ENCODE assay signal across 1 cellular context in the genomic region with DNA sequence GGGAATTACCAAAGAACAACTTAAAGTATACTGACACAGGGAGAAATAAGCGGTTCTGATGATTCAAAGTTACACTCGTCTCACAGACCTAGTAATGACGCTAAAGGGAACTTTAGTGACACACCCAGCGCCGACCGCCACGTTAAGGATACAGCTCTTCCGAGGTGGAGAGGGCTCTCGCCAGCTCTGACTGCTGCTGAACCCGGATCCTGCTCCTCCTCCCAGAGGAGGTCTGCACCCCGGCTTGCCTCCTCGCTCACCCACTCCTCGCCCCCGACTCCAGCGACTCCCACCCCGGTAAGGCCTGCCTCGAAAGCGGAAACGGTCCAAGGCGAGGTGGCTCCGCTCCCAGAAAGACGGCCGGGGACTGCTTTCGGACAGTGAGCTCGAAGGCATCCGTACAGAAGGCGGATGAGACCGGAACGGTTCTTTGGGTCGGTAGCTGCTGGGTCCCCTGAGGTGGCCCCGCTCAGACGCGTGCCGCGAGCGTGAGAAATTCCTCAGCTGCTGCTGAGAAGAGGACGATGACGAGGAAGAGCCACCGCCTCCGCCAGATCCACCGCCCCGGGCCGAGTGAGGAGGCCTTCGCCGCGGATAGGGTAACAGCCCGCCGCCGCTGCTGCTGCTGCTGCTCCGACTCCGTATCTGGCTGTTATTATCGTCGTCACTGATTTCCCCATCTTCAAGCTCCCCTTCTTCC.
TF ChIP-seq lines count a peak whose summit lies in the region.

No MANE protein-coding gene starts in this region.

TF ChIP-seq in HepG2, 621 proteins besides CTCF, POLR2A, EP300 and RAD21 (continued from another document and continues in another):
- TF ChIP-seq, protein P1, sequence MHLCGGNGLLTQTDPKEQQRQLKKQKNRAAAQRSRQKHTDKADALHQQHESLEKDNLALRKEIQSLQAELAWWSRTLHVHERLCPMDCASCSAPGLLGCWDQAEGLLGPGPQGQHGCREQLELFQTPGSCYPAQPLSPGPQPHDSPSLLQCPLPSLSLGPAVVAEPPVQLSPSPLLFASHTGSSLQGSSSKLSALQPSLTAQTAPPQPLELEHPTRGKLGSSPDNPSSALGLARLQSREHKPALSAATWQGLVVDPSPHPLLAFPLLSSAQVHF (CRISPR knock-in tag; IDR thresholded peaks at IDR 0.05) = no peak
- TF ChIP-seq ZNF431 (CRISPR knock-in tag; IDR thresholded peaks at IDR 0.05; ENCODE audit: borderline replicate concordance, low read depth) = no peak
- no peak for TF ChIP-seq BORCS8-MEF2B (CRISPR knock-in tag; IDR thresholded peaks at IDR 0.05)
- no peak for TF ChIP-seq ZNF460 (CRISPR knock-in tag; IDR thresholded peaks at IDR 0.05; ENCODE audit: borderline replicate concordance)
- TF ChIP-seq, protein P2, sequence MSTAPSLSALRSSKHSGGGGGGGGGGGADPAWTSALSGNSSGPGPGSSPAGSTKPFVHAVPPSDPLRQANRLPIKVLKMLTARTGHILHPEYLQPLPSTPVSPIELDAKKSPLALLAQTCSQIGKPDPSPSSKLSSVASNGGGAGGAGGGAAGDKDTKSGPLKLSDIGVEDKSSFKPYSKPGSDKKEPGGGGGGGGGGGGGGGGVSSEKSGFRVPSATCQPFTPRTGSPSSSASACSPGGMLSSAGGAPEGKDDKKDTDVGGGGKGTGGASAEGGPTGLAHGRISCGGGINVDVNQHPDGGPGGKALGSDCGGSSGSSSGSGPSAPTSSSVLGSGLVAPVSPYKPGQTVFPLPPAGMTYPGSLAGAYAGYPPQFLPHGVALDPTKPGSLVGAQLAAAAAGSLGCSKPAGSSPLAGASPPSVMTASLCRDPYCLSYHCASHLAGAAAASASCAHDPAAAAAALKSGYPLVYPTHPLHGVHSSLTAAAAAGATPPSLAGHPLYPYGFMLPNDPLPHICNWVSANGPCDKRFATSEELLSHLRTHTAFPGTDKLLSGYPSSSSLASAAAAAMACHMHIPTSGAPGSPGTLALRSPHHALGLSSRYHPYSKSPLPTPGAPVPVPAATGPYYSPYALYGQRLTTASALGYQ (CRISPR knock-in tag; IDR thresholded peaks at IDR 0.05) = peak; percentile 38; the same call in 1 of the 2 replicates
- no peak for TF ChIP-seq ZNF337 (CRISPR knock-in tag; IDR thresholded peaks at IDR 0.05; ENCODE audit: borderline replicate concordance, low read depth)
- TF ChIP-seq KDM1A (CRISPR knock-in tag; IDR thresholded peaks at IDR 0.05) = no peak
- TF ChIP-seq BRD4 (CRISPR knock-in tag; IDR thresholded peaks at IDR 0.05) = 0 out of 2 replicates have a peak, but pooled peaks have one; percentile 19
- no peak for TF ChIP-seq ZKSCAN5 (CRISPR knock-in tag; IDR thresholded peaks at IDR 0.05)
- TF ChIP-seq MAFK (conservative IDR thresholded peaks at IDR 0.05 in 1 of 2, IDR thresholded peaks at IDR 0.05 in 1 of 2; ENCODE audit: low read length in 2 of 2) = no peak
- TF ChIP-seq KDM3A (CRISPR knock-in tag; IDR thresholded peaks at IDR 0.05; ENCODE audit: low read depth) = no peak
- TF ChIP-seq CBFB (CRISPR knock-in tag; IDR thresholded peaks at IDR 0.05) = no peak
- TF ChIP-seq AGO2 (optimal IDR thresholded peaks at IDR 0.05; ENCODE audit: low read depth, low read length) = peak; percentile 90
- TF ChIP-seq ZNF598 (CRISPR knock-in tag; IDR thresholded peaks at IDR 0.05; ENCODE audit: borderline replicate concordance) = no peak
- TF ChIP-seq ZEB1 (IDR thresholded peaks at IDR 0.05; ENCODE audit: insufficient replicate concordance, low read depth) = no peak
- no peak for TF ChIP-seq SP1 (IDR thresholded peaks at IDR 0.05)
- no peak for TF ChIP-seq SP1 (CRISPR knock-in tag; IDR thresholded peaks at IDR 0.05)
- no peak for TF ChIP-seq RNF2 (conservative IDR thresholded peaks at IDR 0.05; ENCODE audit: low read depth)
- 0 out of 2 replicates have a peak, but pooled peaks have one; percentile 17 for TF ChIP-seq KLF6 (CRISPR knock-in tag; IDR thresholded peaks at IDR 0.05)
- TF ChIP-seq, protein P3, sequence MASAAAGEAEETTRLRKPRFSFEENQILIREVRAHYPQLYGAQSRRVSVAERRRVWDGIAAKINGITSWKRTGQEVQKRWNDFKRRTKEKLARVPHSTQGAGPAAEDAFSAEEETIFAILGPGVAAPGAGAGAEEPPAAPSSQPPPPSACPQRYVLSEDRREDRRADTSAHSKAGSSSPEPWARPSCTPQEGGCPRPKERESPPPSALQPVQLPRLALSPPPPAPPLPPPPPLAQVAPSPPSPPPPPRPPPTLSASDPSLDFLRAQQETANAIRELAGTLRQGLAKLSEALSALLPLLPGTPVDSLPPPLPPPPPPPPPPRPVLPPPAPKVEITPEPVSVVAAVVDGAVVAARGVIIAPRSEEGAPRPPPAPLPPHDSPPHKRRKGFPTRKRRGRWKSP (CRISPR knock-in tag; IDR thresholded peaks at IDR 0.05) = no peak
- TF ChIP-seq ZFAT (CRISPR knock-in tag; conservative IDR thresholded peaks at IDR 0.05) = no peak
- no peak for TF ChIP-seq ZBTB7B (CRISPR knock-in tag; IDR thresholded peaks at IDR 0.05)
- no peak for TF ChIP-seq MIER2 (CRISPR knock-in tag; IDR thresholded peaks at IDR 0.05)
- 0 out of 2 replicates have a peak, but pooled peaks have one; percentile 6 for TF ChIP-seq ZFP82 (CRISPR knock-in tag; IDR thresholded peaks at IDR 0.05; ENCODE audit: borderline replicate concordance)
- TF ChIP-seq, protein P4, sequence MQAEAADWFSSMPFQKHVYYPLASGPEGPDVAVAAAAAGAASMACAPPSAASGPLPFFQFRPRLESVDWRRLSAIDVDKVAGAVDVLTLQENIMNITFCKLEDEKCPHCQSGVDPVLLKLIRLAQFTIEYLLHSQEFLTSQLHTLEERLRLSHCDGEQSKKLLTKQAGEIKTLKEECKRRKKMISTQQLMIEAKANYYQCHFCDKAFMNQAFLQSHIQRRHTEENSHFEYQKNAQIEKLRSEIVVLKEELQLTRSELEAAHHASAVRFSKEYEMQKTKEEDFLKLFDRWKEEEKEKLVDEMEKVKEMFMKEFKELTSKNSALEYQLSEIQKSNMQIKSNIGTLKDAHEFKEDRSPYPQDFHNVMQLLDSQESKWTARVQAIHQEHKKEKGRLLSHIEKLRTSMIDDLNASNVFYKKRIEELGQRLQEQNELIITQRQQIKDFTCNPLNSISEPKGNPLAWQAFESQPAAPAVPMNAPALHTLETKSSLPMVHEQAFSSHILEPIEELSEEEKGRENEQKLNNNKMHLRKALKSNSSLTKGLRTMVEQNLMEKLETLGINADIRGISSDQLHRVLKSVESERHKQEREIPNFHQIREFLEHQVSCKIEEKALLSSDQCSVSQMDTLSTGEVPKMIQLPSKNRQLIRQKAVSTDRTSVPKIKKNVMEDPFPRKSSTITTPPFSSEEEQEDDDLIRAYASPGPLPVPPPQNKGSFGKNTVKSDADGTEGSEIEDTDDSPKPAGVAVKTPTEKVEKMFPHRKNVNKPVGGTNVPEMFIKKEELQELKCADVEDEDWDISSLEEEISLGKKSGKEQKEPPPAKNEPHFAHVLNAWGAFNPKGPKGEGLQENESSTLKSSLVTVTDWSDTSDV (CRISPR knock-in tag; IDR thresholded peaks at IDR 0.05) = no peak
- TF ChIP-seq ZNF260 (CRISPR knock-in tag; IDR thresholded peaks at IDR 0.05; ENCODE audit: borderline replicate concordance, low read depth) = no peak
- no peak for TF ChIP-seq HDAC1 (CRISPR knock-in tag; IDR thresholded peaks at IDR 0.05)
- no peak for TF ChIP-seq SMARCE1 (IDR thresholded peaks at IDR 0.05; ENCODE audit: borderline replicate concordance)
- peak; percentile 5; the same call in 1 of the 2 replicates for TF ChIP-seq ISX (CRISPR knock-in tag; conservative IDR thresholded peaks at IDR 0.05)
- TF ChIP-seq ZNF652 (CRISPR knock-in tag; IDR thresholded peaks at IDR 0.05; ENCODE audit: borderline replicate concordance, low read depth) = no peak
- TF ChIP-seq ZNF709 (CRISPR knock-in tag; IDR thresholded peaks at IDR 0.05) = peak; percentile 22; the same call in 1 of the 2 replicates
- TF ChIP-seq FOXP1 (IDR thresholded peaks at IDR 0.05) = no peak
- no peak for TF ChIP-seq FOXP1 (CRISPR knock-in tag; IDR thresholded peaks at IDR 0.05)
- TF ChIP-seq CBX2 (IDR thresholded peaks at IDR 0.05; ENCODE audit: low read depth, low read length) = no peak
- TF ChIP-seq CBX2 (CRISPR knock-in tag; IDR thresholded peaks at IDR 0.05; ENCODE audit: low read depth) = no peak
- no peak for TF ChIP-seq ZMYM3 (CRISPR knock-in tag; IDR thresholded peaks at IDR 0.05)
- TF ChIP-seq KDM6A (CRISPR knock-in tag; IDR thresholded peaks at IDR 0.05; ENCODE audit: low read depth) = no peak
- no peak for TF ChIP-seq ZNF446 (CRISPR knock-in tag; IDR thresholded peaks at IDR 0.05)
- TF ChIP-seq, protein P5, sequence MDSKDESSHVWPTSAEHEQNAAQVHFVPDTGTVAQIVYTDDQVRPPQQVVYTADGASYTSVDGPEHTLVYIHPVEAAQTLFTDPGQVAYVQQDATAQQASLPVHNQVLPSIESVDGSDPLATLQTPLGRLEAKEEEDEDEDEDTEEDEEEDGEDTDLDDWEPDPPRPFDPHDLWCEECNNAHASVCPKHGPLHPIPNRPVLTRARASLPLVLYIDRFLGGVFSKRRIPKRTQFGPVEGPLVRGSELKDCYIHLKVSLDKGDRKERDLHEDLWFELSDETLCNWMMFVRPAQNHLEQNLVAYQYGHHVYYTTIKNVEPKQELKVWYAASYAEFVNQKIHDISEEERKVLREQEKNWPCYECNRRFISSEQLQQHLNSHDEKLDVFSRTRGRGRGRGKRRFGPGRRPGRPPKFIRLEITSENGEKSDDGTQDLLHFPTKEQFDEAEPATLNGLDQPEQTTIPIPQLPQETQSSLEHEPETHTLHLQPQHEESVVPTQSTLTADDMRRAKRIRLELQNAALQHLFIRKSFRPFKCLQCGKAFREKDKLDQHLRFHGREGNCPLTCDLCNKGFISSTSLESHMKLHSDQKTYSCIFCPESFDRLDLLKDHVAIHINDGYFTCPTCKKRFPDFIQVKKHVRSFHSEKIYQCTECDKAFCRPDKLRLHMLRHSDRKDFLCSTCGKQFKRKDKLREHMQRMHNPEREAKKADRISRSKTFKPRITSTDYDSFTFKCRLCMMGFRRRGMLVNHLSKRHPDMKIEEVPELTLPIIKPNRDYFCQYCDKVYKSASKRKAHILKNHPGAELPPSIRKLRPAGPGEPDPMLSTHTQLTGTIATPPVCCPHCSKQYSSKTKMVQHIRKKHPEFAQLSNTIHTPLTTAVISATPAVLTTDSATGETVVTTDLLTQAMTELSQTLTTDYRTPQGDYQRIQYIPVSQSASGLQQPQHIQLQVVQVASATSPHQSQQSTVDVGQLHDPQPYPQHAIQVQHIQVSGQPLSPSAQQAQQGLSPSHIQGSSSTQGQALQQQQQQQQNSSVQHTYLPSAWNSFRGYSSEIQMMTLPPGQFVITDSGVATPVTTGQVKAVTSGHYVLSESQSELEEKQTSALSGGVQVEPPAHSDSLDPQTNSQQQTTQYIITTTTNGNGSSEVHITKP (CRISPR knock-in tag; IDR thresholded peaks at IDR 0.05; ENCODE audit: low read depth) = no peak
- TF ChIP-seq, protein P6, sequence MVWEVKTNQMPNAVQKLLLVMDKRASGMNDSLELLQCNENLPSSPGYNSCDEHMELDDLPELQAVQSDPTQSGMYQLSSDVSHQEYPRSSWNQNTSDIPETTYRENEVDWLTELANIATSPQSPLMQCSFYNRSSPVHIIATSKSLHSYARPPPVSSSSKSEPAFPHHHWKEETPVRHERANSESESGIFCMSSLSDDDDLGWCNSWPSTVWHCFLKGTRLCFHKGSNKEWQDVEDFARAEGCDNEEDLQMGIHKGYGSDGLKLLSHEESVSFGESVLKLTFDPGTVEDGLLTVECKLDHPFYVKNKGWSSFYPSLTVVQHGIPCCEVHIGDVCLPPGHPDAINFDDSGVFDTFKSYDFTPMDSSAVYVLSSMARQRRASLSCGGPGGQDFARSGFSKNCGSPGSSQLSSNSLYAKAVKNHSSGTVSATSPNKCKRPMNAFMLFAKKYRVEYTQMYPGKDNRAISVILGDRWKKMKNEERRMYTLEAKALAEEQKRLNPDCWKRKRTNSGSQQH (CRISPR knock-in tag; IDR thresholded peaks at IDR 0.05; ENCODE audit: low read depth) = peak; percentile 52; the same call in 1 of the 2 replicates
- TF ChIP-seq, protein P7, sequence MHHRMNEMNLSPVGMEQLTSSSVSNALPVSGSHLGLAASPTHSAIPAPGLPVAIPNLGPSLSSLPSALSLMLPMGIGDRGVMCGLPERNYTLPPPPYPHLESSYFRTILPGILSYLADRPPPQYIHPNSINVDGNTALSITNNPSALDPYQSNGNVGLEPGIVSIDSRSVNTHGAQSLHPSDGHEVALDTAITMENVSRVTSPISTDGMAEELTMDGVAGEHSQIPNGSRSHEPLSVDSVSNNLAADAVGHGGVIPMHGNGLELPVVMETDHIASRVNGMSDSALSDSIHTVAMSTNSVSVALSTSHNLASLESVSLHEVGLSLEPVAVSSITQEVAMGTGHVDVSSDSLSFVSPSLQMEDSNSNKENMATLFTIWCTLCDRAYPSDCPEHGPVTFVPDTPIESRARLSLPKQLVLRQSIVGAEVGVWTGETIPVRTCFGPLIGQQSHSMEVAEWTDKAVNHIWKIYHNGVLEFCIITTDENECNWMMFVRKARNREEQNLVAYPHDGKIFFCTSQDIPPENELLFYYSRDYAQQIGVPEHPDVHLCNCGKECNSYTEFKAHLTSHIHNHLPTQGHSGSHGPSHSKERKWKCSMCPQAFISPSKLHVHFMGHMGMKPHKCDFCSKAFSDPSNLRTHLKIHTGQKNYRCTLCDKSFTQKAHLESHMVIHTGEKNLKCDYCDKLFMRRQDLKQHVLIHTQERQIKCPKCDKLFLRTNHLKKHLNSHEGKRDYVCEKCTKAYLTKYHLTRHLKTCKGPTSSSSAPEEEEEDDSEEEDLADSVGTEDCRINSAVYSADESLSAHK (CRISPR knock-in tag; IDR thresholded peaks at IDR 0.05; ENCODE audit: borderline replicate concordance) = no peak
- no peak for TF ChIP-seq GPN1 (CRISPR knock-in tag; IDR thresholded peaks at IDR 0.05; ENCODE audit: borderline replicate concordance)
- TF ChIP-seq, protein P8, sequence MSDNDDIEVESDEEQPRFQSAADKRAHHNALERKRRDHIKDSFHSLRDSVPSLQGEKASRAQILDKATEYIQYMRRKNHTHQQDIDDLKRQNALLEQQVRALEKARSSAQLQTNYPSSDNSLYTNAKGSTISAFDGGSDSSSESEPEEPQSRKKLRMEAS (IDR thresholded peaks at IDR 0.05) = peak; percentile 11; the same call in 1 of the 2 replicates
- TF ChIP-seq, protein P9, sequence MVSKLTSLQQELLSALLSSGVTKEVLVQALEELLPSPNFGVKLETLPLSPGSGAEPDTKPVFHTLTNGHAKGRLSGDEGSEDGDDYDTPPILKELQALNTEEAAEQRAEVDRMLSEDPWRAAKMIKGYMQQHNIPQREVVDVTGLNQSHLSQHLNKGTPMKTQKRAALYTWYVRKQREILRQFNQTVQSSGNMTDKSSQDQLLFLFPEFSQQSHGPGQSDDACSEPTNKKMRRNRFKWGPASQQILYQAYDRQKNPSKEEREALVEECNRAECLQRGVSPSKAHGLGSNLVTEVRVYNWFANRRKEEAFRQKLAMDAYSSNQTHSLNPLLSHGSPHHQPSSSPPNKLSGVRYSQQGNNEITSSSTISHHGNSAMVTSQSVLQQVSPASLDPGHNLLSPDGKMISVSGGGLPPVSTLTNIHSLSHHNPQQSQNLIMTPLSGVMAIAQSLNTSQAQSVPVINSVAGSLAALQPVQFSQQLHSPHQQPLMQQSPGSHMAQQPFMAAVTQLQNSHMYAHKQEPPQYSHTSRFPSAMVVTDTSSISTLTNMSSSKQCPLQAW (CRISPR knock-in tag; IDR thresholded peaks at IDR 0.05) = peak; percentile 19; the same call in 1 of the 2 replicates
- no peak for TF ChIP-seq ZNF264 (CRISPR knock-in tag; IDR thresholded peaks at IDR 0.05)
- no peak for TF ChIP-seq ZNF775 (CRISPR knock-in tag; IDR thresholded peaks at IDR 0.05; ENCODE audit: borderline replicate concordance)
- TF ChIP-seq XRCC5 (optimal IDR thresholded peaks at IDR 0.05; ENCODE audit: low read length) = peak; percentile 41
- TF ChIP-seq ZNF749 (CRISPR knock-in tag; IDR thresholded peaks at IDR 0.05; ENCODE audit: borderline replicate concordance) = no peak; the same call in 1 of the 2 replicates
- no peak for TF ChIP-seq HNF4G (IDR thresholded peaks at IDR 0.05; ENCODE audit: borderline replicate concordance, low read depth, low read length)
- no peak for TF ChIP-seq HNF4G (CRISPR knock-in tag; IDR thresholded peaks at IDR 0.05; ENCODE audit: borderline replicate concordance, low read depth)
- TF ChIP-seq ZNF180 (CRISPR knock-in tag; IDR thresholded peaks at IDR 0.05; ENCODE audit: borderline replicate concordance, low read depth) = no peak
